21 cellular contexts compared by ENCODE assay signal in genomic region chr18:50704541-50704940, GRCh38.
"Had no signal": no experiment of that assay in that cellular context is flagged by ENCODE, and none has a peak within 500 bp of the region (broad histone marks: within the 10 kb centered on the region; RNA-seq: fewer than 3 reads in every experiment).

No MANE protein-coding gene starts in this region.

- H3K9me3 ChIP-seq: esophagus muscularis mucosa, gastroesophageal sphincter, neutrophil, right atrium auricular region, tibial artery had no signal

- H3K4me3 ChIP-seq: esophagus muscularis mucosa, gastroesophageal sphincter, right atrium auricular region, smooth muscle cell, tibial artery had no signal

- ATAC-seq: effector memory CD8-positive, alpha-beta T cell; gastroesophageal sphincter; left cardiac atrium; naive thymus-derived CD4-positive, alpha-beta T cell; stimulated activated effector memory CD8-positive, alpha-beta T cell treated with anti-CD3 and anti-CD28 coated beads, Interleukin-12 subunit alpha, Interleukin-12 subunit beta, amount 100 ng/mL, for 72 hours had no signal

- H3K4me3 Mint-ChIP-seq: central memory CD8-positive, alpha-beta T cell; dendritic cell treated with granulocyte-macrophage colony-stimulating factor and Interleukin-4, amounts not matched to agents 40 ng/mL and 50 ng/mL, for 4 days; effector memory CD8-positive, alpha-beta T cell; immature natural killer cell; naive thymus-derived CD4-positive, alpha-beta T cell; nephron progenitor cell; stimulated activated effector memory CD8-positive, alpha-beta T cell treated with anti-CD3 and anti-CD28 coated beads, Interleukin-12 subunit alpha, Interleukin-12 subunit beta, amount 100 ng/mL, for 72 hours; stimulated activated naive CD8-positive, alpha-beta T cell treated with anti-CD3 and anti-CD28 coated beads, Interleukin-15, Interleukin-2, amounts not matched to agents 100 ng/mL and 50 ng/mL, for 24 hours had no signal

- H3K27ac Mint-ChIP-seq: dendritic cell treated with granulocyte-macrophage colony-stimulating factor and Interleukin-4, amounts not matched to agents 40 ng/mL and 50 ng/mL, for 4 days; effector memory CD8-positive, alpha-beta T cell; immature natural killer cell; naive thymus-derived CD4-positive, alpha-beta T cell; nephron progenitor cell; stimulated activated effector memory CD8-positive, alpha-beta T cell treated with anti-CD3 and anti-CD28 coated beads, Interleukin-12 subunit alpha, Interleukin-12 subunit beta, amount 100 ng/mL, for 72 hours; stimulated activated naive CD8-positive, alpha-beta T cell treated with anti-CD3 and anti-CD28 coated beads, Interleukin-15, Interleukin-2, amounts not matched to agents 100 ng/mL and 50 ng/mL, for 24 hours had no signal

- H3K4me1 Mint-ChIP-seq: central memory CD8-positive, alpha-beta T cell; immature natural killer cell; naive thymus-derived CD4-positive, alpha-beta T cell; stimulated activated effector memory CD8-positive, alpha-beta T cell treated with anti-CD3 and anti-CD28 coated beads, Interleukin-12 subunit alpha, Interleukin-12 subunit beta, amount 100 ng/mL, for 72 hours had no signal

- H3K9me3 Mint-ChIP-seq: central memory CD8-positive, alpha-beta T cell; dendritic cell treated with granulocyte-macrophage colony-stimulating factor and Interleukin-4, amounts not matched to agents 40 ng/mL and 50 ng/mL, for 4 days; effector memory CD8-positive, alpha-beta T cell; immature natural killer cell; naive thymus-derived CD4-positive, alpha-beta T cell; nephron progenitor cell; stimulated activated effector memory CD8-positive, alpha-beta T cell treated with anti-CD3 and anti-CD28 coated beads, Interleukin-12 subunit alpha, Interleukin-12 subunit beta, amount 100 ng/mL, for 72 hours; stimulated activated naive CD8-positive, alpha-beta T cell treated with anti-CD3 and anti-CD28 coated beads, Interleukin-15, Interleukin-2, amounts not matched to agents 100 ng/mL and 50 ng/mL, for 24 hours had no signal

- H3K36me3 Mint-ChIP-seq: immature natural killer cell; naive thymus-derived CD4-positive, alpha-beta T cell; stimulated activated effector memory CD8-positive, alpha-beta T cell treated with anti-CD3 and anti-CD28 coated beads, Interleukin-12 subunit alpha, Interleukin-12 subunit beta, amount 100 ng/mL, for 72 hours had no signal

- H3K27ac ChIP-seq: epithelial cell of prostate, esophagus muscularis mucosa, gastroesophageal sphincter, neutrophil, right atrium auricular region, tibial artery had no signal

- DNase-seq: effector memory CD8-positive, alpha-beta T cell; foreskin fibroblast; immature natural killer cell; kidney; left cardiac atrium; naive thymus-derived CD4-positive, alpha-beta T cell; nephron progenitor cell; posterior cingulate gyrus; stimulated activated CD4-positive, alpha-beta T cell treated with anti-CD3 and anti-CD28 coated beads, Interleukin-4, amount 100 ng/mL, for 1 hour; stimulated activated CD8-positive, alpha-beta memory T cell treated with anti-CD3 and anti-CD28 coated beads, Interleukin-4, amount 100 ng/mL, for 48 hours had no signal

- H3K4me1 ChIP-seq: right atrium auricular region had no signal

- H3K36me3 ChIP-seq: esophagus muscularis mucosa, gastroesophageal sphincter, neutrophil, right atrium auricular region, tibial artery had no signal

- H3K4me2 ChIP-seq: smooth muscle cell had no signal

- H3K27me3 Mint-ChIP-seq: stimulated activated naive CD8-positive, alpha-beta T cell treated with anti-CD3 and anti-CD28 coated beads, Interleukin-15, Interleukin-2, amounts not matched to agents 100 ng/mL and 50 ng/mL, for 24 hours had no signal

- H3K27me3 ChIP-seq: esophagus muscularis mucosa, gastroesophageal sphincter, right atrium auricular region, tibial artery had no signal
